In the genomic region with DNA sequence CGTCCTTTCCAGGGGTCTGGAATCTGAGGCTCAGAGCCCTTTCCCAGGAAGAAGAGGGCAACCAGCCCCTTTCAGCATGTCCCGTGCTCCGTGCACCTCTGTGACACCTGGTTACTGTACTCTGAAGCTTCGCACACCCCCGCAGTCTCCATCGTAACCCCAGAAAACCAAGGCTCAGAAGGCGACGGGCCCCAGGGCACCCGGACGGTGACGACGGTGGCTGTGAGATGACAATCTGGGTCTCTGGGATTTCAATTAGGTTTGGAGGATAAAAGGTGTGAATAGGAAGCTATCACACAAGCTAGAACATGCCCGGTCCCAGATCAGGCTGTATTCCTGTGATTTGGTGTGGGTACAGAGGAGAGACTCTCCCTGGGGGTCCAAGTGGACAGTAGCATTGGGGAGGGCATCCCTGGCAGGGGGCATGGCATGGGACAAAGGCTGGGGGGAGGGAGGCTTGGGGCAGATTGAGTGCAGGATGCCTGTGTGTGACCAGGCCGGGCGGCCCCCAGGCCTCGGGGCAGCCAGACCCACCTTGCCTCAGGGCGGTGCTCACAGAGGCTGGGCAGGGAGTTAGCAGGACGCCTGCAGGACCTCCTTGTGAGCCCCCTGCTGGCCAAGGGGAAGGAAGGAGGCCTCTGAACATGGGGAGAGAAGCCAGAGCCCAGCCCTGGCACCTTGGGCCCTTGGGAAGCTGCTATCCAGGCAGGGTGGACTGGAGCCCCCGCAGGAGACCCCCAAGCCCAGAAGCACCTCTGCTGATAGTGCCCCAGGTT, we compare ENCODE assay signal across 10 cellular contexts. TPM values are rescaled to one million over a fixed set of nuclear protein-coding genes. Genes with fewer than 3 reads are reported as not detected.
DNase-seq lines count a peak whose midpoint lies in the region; ATAC-seq, FAIRE-seq and TF ChIP-seq lines count a peak whose summit lies in the region.
"Had no signal": no experiment of that assay in that cellular context is flagged by ENCODE, and none has a peak within 500 bp of the region (broad histone marks: within the 10 kb centered on the region; RNA-seq: fewer than 3 reads in every experiment).

No MANE protein-coding gene starts in this region.

- no peaks in the 10 kb centered on the region for H3K9me3 ChIP-seq in HEK293 (ENCODE audit: control insufficient read depth, insufficient read depth, low read depth, low read length)
- peaks cover 8% of the 10 kb centered on the region for H3K9me3 ChIP-seq in mucosa of descending colon
- H3K9me3 ChIP-seq: pancreas had no signal

- H3K4me3 Mint-ChIP-seq in activated T-cell treated with anti-CD3 and anti-CD28 coated beads, Interleukin-2, amount 50 U/mL, for 4 hours, result peak overlapping the region; percentile 3

- FAIRE-seq in D721Med (lab: Jason Lieb, UNC), result no peak
- FAIRE-seq: pancreas had no signal

- H3K4me1 Mint-ChIP-seq in activated T-cell treated with anti-CD3 and anti-CD28 coated beads, Interleukin-2, amount 50 U/mL, for 4 hours (ENCODE audit: low read depth), result peaks cover 18% of the 10 kb centered on the region

- POLR2A ChIA-PET in HEK293 (lab: Yijun Ruan, JAX), result no interaction called here

- CTCF ChIA-PET in HEK293 (lab: Yijun Ruan, JAX), result interaction anchor here (0.6 to 1.9 kb wide), 3 partner anchors 14 to 1095 kb away, joined by 3 to 6 read pairs (median 5); partner anchors contain the start of gene AMZ1

- H3K36me3 ChIP-seq in HEK293 (ENCODE audit: control insufficient read depth in 2 of 2, insufficient read depth in 1 of 2, low read length in 2 of 2), result no peaks in the 10 kb centered on the region
- H3K36me3 ChIP-seq in mucosa of descending colon (ENCODE audit: low read depth), result no peaks in the 10 kb centered on the region
- H3K36me3 ChIP-seq: pancreas had no signal

- intact Hi-C loops in mucosa of descending colon (cut with DNase I, micrococcal nuclease), result no loop called here

- no peaks in the 10 kb centered on the region for H3K4me1 ChIP-seq in HEK293 (ENCODE audit: control insufficient read depth, insufficient read depth, low read length)
- no peaks in the 10 kb centered on the region for H3K4me1 ChIP-seq in mucosa of descending colon (ENCODE audit: low read depth)
- H3K4me1 ChIP-seq: pancreas had no signal

- no peaks in the 10 kb centered on the region for H3K9me3 Mint-ChIP-seq in activated T-cell treated with anti-CD3 and anti-CD28 coated beads, Interleukin-2, amount 50 U/mL, for 4 hours
- H3K9me3 Mint-ChIP-seq: activated naive CD4-positive, alpha-beta T cell treated with anti-CD3 and anti-CD28 coated beads, Interleukin-2, amount 50 U/mL, for 24 hours had no signal

- TF ChIP-seq CTCF in D721Med (IDR thresholded peaks at IDR 0.05; ENCODE audit: insufficient read depth, missing control alignments) (peak; percentile 17), HEK293 (tag by site-specific recombination; IDR thresholded peaks at IDR 0.05) (no peak; the same call in 1 of the 2 replicates), mucosa of descending colon (IDR thresholded peaks at IDR 0.05) (no peak)

- DNase-seq in D721Med (ENCODE audit: insufficient read length, low spot score), result no peak
- DNase-seq in activated T-cell treated with anti-CD3 and anti-CD28 coated beads, Interleukin-2, amount 50 U/mL, for 4 hours, result no peak
- peak in 1 of 3 donors; percentile 42 for DNase-seq in mucosa of descending colon
- no peak for DNase-seq in NCI-H2196 (lab: John Stamatoyannopoulos, UW; ENCODE audit: unreplicated experiment)
- no peak for DNase-seq in activated CD4-positive, CD25-positive, alpha-beta regulatory T cell (lab: John Stamatoyannopoulos, UW)
- no peak for DNase-seq in left lobe of liver (ENCODE audit: low spot score)
- DNase-seq: pancreas had no signal

- peaks cover 34% of the 10 kb centered on the region for H3K27me3 Mint-ChIP-seq in activated T-cell treated with anti-CD3 and anti-CD28 coated beads, Interleukin-2, amount 50 U/mL, for 4 hours (ENCODE audit: low read depth)

- H3K36me3 Mint-ChIP-seq in activated T-cell treated with anti-CD3 and anti-CD28 coated beads, Interleukin-2, amount 50 U/mL, for 4 hours (ENCODE audit: insufficient read depth), result no peaks in the 10 kb centered on the region
- H3K36me3 Mint-ChIP-seq: activated naive CD4-positive, alpha-beta T cell treated with anti-CD3 and anti-CD28 coated beads, Interleukin-2, amount 50 U/mL, for 24 hours had no signal

- no peak overlapping the region for H3K27ac ChIP-seq in HEK293 (ENCODE audit: extremely low read depth, low read depth, low read length)
- H3K27ac ChIP-seq: pancreas had no signal

- H3K4me3 ChIP-seq in HEK293 (ENCODE audit: low read depth, low read length), result no peak overlapping the region
- no peak overlapping the region for H3K4me3 ChIP-seq in mucosa of descending colon
- H3K4me3 ChIP-seq: pancreas had no signal

- ATAC-seq in activated T-cell treated with anti-CD3 and anti-CD28 coated beads, Interleukin-2, amount 50 U/mL, for 4 hours, result peak in 1 of 2 donors; percentile 46
- ATAC-seq in mucosa of descending colon (peak; percentile 26), HG03159 (IDR thresholded peaks at IDR 0.05; ENCODE audit: unreplicated experiment) (no peak), left lobe of liver (no peak)

TF ChIP-seq in HEK293, 187 proteins besides CTCF, POLR2A, EP300 and RAD21:
- TF ChIP-seq GLIS1 (tag by site-specific recombination; IDR thresholded peaks at IDR 0.05) (peak; percentile 61), ZNF114 (tag by site-specific recombination; IDR thresholded peaks at IDR 0.05) (no peak), GLIS2 (tag by site-specific recombination; IDR thresholded peaks at IDR 0.05) (peak; percentile 62)

RNA-seq across cellular contexts. Expression of gene PSMG3, which starts 23.4 kb away (rescaled TPM):
- total RNA-seq in activated T-cell treated with anti-CD3 and anti-CD28 coated beads, Interleukin-2, amount 50 U/mL, for 4 hours, result 10 to 100 TPM; 75.8 to 82.5 (median 82.5) TPM
- total RNA-seq in mucosa of descending colon (10 to 100 TPM; 22.6 to 26.0 (median 22.9) TPM), left lobe of liver (10.7 TPM)

RNA-seq across cellular contexts. Expression of gene TMEM184A, which starts 37.3 kb away (rescaled TPM):
- under 1 TPM; 0.11 to 0.19 (median 0.15) TPM for total RNA-seq in activated T-cell treated with anti-CD3 and anti-CD28 coated beads, Interleukin-2, amount 50 U/mL, for 4 hours
- total RNA-seq in mucosa of descending colon, result 10 to 100 TPM; 36.7 to 87.9 (median 66.0) TPM
- 44.6 TPM for total RNA-seq in left lobe of liver

Comparison
In these comparisons a context has a peak if more than half of its experiments do, and no peak if none do; other contexts are left out.
1. RNA of gene TMEM184A, which starts 37.3 kb away (total RNA-seq): 36.7 to 87.9 TPM in mucosa of descending colon and 44.6 TPM in left lobe of liver (single experiment); 0.11 to 0.19 TPM in activated T-cell treated with anti-CD3 and anti-CD28 coated beads, Interleukin-2, amount 50 U/mL, for 4 hours; every median in the first group is over 10 times any median in the second.